36 cellular contexts compared by ENCODE assay signal in the genomic region with DNA sequence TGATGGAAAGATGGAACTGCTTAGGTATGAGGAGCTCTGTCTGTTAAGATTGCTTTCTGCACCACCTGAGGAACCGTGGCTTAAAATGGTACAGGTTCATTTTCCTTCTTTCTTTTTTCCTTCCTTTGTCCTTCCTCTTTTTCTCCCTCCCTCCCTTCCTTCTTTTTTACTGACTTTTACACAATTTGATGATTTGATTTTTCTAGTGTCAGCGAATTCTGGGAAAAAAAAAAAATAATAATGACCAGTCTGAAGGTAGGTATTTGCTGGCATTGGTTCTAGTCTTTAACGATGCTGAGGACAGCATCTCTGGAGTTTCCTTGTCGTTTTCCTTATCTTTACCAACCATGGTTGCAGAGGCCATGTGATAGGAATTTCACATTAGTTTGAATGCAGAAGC.
"Had no signal": no experiment of that assay in that cellular context is flagged by ENCODE, and none has a peak within 500 bp of the region (broad histone marks: within the 10 kb centered on the region; RNA-seq: fewer than 3 reads in every experiment).

No MANE protein-coding gene starts in this region.

- H3K4me3 ChIP-seq: MG63 had no signal

- H3K27me3 ChIP-seq: MG63 had no signal

- H3K9me3 ChIP-seq: MG63 had no signal

- H3K36me3 ChIP-seq: MG63 had no signal

- DNase-seq: Karpas-422, Kasumi-1, MG63, MM.1S, MV-4-11, NCI-H1048, NCI-H1092, NCI-H1092 treated with DMSO at 0.1 percent for 48 hours, NCI-H1105, NCI-H1105 treated with DMSO at 0.1 percent for 48 hours, NCI-H1417, NCI-H1417 treated with DMSO at 0.1 percent for 48 hours, NCI-H1436, NCI-H1436 treated with DMSO at 0.1 percent for 48 hours, NCI-H146, NCI-H1694, NCI-H1694 treated with DMSO at 0.1 percent for 48 hours, NCI-H187, NCI-H187 treated with DMSO at 0.1 percent for 48 hours, NCI-H1930, NCI-H2029, NCI-H2029 treated with DMSO at 0.1 percent for 48 hours, NCI-H2081, NCI-H2081 treated with DMSO at 0.1 percent for 48 hours, NCI-H2107, NCI-H2171, NCI-H2171 treated with DMSO at 0.1 percent for 48 hours, NCI-H2227 treated with DMSO at 0.1 percent for 48 hours, NCI-H226, NCI-H345, NCI-H446, NCI-H446 treated with DMSO at 0.1 percent for 48 hours, NCI-H510A, NCI-H510A treated with DMSO at 0.1 percent for 48 hours, NCI-H524, NCI-H524 treated with DMSO at 0.1 percent for 48 hours had no signal
